ENCODE assay signal across 17 cellular contexts in genomic region chr10:17225823-17226222, GRCh38. TPM values are rescaled to one million over a fixed set of nuclear protein-coding genes. Genes with fewer than 3 reads are reported as not detected.
DNase-seq lines count a peak whose midpoint lies in the region; ATAC-seq and TF ChIP-seq lines count a peak whose summit lies in the region.
"Had no signal": no experiment of that assay in that cellular context is flagged by ENCODE, and none has a peak within 500 bp of the region (broad histone marks: within the 10 kb centered on the region; RNA-seq: fewer than 3 reads in every experiment).

No MANE protein-coding gene starts in this region.

- no peak overlapping the region for H3K4me3 ChIP-seq in CD4-positive, alpha-beta memory T cell (ENCODE audit: low read length in 2 of 2)
- H3K4me3 ChIP-seq in KMS-11 (IDR thresholded peaks at IDR 0.05; ENCODE audit: insufficient read depth, low read depth, low read length) (no peak overlapping the region), thoracic aorta (no peak overlapping the region)
- H3K4me3 ChIP-seq: GM23338 had no signal

- CTCF ChIA-PET in CD4-positive, alpha-beta memory T cell (lab: Charles Lee; ENCODE audit: partially characterized antibody), result interaction anchor here (1.3 to 7.9 kb wide), 3 partner anchors 20 to 25 kb away, joined by 3 to 46 read pairs (median 5); no protein-coding TSS in a partner anchor

- no peaks in the 10 kb centered on the region for H3K9me3 ChIP-seq in CD4-positive, alpha-beta memory T cell (ENCODE audit: control insufficient read depth in 1 of 2, low read length in 2 of 2)
- H3K9me3 ChIP-seq in thoracic aorta, result no peaks in the 10 kb centered on the region

- H3K9ac ChIP-seq in KMS-11, result no peak overlapping the region

- H2AFZ ChIP-seq in KMS-11 (ENCODE audit: low read depth), result no peak overlapping the region
- H2AFZ ChIP-seq: GM23338 had no signal

- H3K4me1 Mint-ChIP-seq in CD4-positive, alpha-beta memory T cell, result peaks cover 29 to 64% (median 39%) of the 10 kb centered on the region in 4 donors
- peaks cover 63% of the 10 kb centered on the region for H3K4me1 Mint-ChIP-seq in dendritic cell treated with granulocyte-macrophage colony-stimulating factor and Interleukin-4, amounts not matched to agents 40 ng/mL and 50 ng/mL, for 4 days (ENCODE audit: low read depth)
- H3K4me1 Mint-ChIP-seq in immature natural killer cell, result peaks cover 30 to 31% of the 10 kb centered on the region in 2 donors
- H3K4me1 Mint-ChIP-seq in stimulated activated naive CD8-positive, alpha-beta T cell treated with anti-CD3 and anti-CD28 coated beads, Interleukin-15, amount 100 ng/mL, for 72 hours, result peaks cover 34% of the 10 kb centered on the region

- H3K9me3 Mint-ChIP-seq in CD4-positive, alpha-beta memory T cell, result peaks cover 0 to 10% (median 0%) of the 10 kb centered on the region in 8 donors
- no peaks in the 10 kb centered on the region for H3K9me3 Mint-ChIP-seq in dendritic cell treated with granulocyte-macrophage colony-stimulating factor and Interleukin-4, amounts not matched to agents 40 ng/mL and 50 ng/mL, for 4 days
- no peaks in the 10 kb centered on the region for H3K9me3 Mint-ChIP-seq in immature natural killer cell
- H3K9me3 Mint-ChIP-seq in stimulated activated naive CD8-positive, alpha-beta T cell treated with anti-CD3 and anti-CD28 coated beads, Interleukin-15, amount 100 ng/mL, for 72 hours, result no peaks in the 10 kb centered on the region

- peak overlapping the region; percentile 30 to 99 (median 70) for H3K27ac Mint-ChIP-seq in CD4-positive, alpha-beta memory T cell
- peak overlapping the region; percentile 100 for H3K27ac Mint-ChIP-seq in dendritic cell treated with granulocyte-macrophage colony-stimulating factor and Interleukin-4, amounts not matched to agents 40 ng/mL and 50 ng/mL, for 4 days
- H3K27ac Mint-ChIP-seq in immature natural killer cell, result peak overlapping the region in 1 of 6 donors; percentile 43
- no peak overlapping the region for H3K27ac Mint-ChIP-seq in stimulated activated naive CD8-positive, alpha-beta T cell treated with anti-CD3 and anti-CD28 coated beads, Interleukin-15, amount 100 ng/mL, for 72 hours
- H3K27ac Mint-ChIP-seq: GM23338 had no signal

- H3K36me3 Mint-ChIP-seq in CD4-positive, alpha-beta memory T cell, result peaks cover 6 to 38% of the 10 kb centered on the region in 2 donors
- peaks cover 30% of the 10 kb centered on the region for H3K36me3 Mint-ChIP-seq in dendritic cell treated with granulocyte-macrophage colony-stimulating factor and Interleukin-4, amounts not matched to agents 40 ng/mL and 50 ng/mL, for 4 days (ENCODE audit: low read depth)
- no peaks in the 10 kb centered on the region for H3K36me3 Mint-ChIP-seq in immature natural killer cell

- POLR2A ChIA-PET in CD4-positive, alpha-beta memory T cell (lab: Charles Lee; ENCODE audit: partially characterized antibody), result interaction anchor here (0.6 to 15.7 kb wide), 3 partner anchors 10 to 22 kb away, joined by 3 to 483 read pairs (median 41); partner anchors contain the start of gene TRDMT1

- TF ChIP-seq CTCF in KMS-11 (conservative IDR thresholded peaks at IDR 0.05; ENCODE audit: low read depth, low read length) (no peak), thoracic aorta (IDR thresholded peaks at IDR 0.05) (no peak)

- no peak overlapping the region for H3K27ac ChIP-seq in CD4-positive, alpha-beta memory T cell (ENCODE audit: low read depth, low read length)
- H3K27ac ChIP-seq in KMS-11 (no peak overlapping the region), thoracic aorta (peak overlapping the region; percentile 98 to 99)

- H3K4me1 ChIP-seq in CD4-positive, alpha-beta memory T cell (ENCODE audit: insufficient read depth, low read length), result peaks cover 23% of the 10 kb centered on the region
- peaks cover 20% of the 10 kb centered on the region for H3K4me1 ChIP-seq in KMS-11 (ENCODE audit: low read depth, poor library complexity, severe bottlenecking)
- peaks cover 11 to 23% of the 10 kb centered on the region in 2 donors for H3K4me1 ChIP-seq in thoracic aorta (ENCODE audit: control insufficient read depth in 1 of 2, low read depth in 2 of 2)

- H3K27me3 Mint-ChIP-seq in CD4-positive, alpha-beta memory T cell, result no peaks in the 10 kb centered on the region
- H3K27me3 Mint-ChIP-seq in dendritic cell treated with granulocyte-macrophage colony-stimulating factor and Interleukin-4, amounts not matched to agents 40 ng/mL and 50 ng/mL, for 4 days, result no peaks in the 10 kb centered on the region
- H3K27me3 Mint-ChIP-seq in immature natural killer cell (ENCODE audit: low read depth in 3 of 3), result peaks cover 27 to 35% (median 27%) of the 10 kb centered on the region in 3 donors
- no peaks in the 10 kb centered on the region for H3K27me3 Mint-ChIP-seq in stimulated activated naive CD8-positive, alpha-beta T cell treated with anti-CD3 and anti-CD28 coated beads, Interleukin-15, amount 100 ng/mL, for 72 hours

- intact Hi-C loops in CD4-positive, alpha-beta memory T cell (cut with micrococcal nuclease), result no loop called here
- intact Hi-C loops in dendritic cell treated with granulocyte-macrophage colony-stimulating factor and Interleukin-4, amounts not matched to agents 40 ng/mL and 50 ng/mL, for 4 days (cut with micrococcal nuclease), result loop anchor here (10.0 kb wide), 1 partner anchor 131 kb away; no protein-coding TSS in a partner anchor

- no peak for DNase-seq in CD4-positive, alpha-beta memory T cell
- no peak for DNase-seq in thoracic aorta (ENCODE audit: low spot score)
- DNase-seq in immature natural killer cell, result no peak
- DNase-seq in stimulated activated naive CD8-positive, alpha-beta T cell treated with anti-CD3 and anti-CD28 coated beads, Interleukin-15, amount 100 ng/mL, for 72 hours, result no peak
- DNase-seq: ACHN; DND-41; HFFc6; NCI-H1048; NCI-H526 treated with DMSO at 0.1 percent for 48 hours; NK-92 treated with Interleukin-12 subunit alpha and Interleukin-12 subunit beta, amount 100 ng/mL, for 24 hours; RPMI8226; SIG-M5 had no signal

- H3K4me3 Mint-ChIP-seq in CD4-positive, alpha-beta memory T cell, result no peak overlapping the region
- peak overlapping the region; percentile 2 for H3K4me3 Mint-ChIP-seq in dendritic cell treated with granulocyte-macrophage colony-stimulating factor and Interleukin-4, amounts not matched to agents 40 ng/mL and 50 ng/mL, for 4 days
- no peak overlapping the region for H3K4me3 Mint-ChIP-seq in immature natural killer cell
- H3K4me3 Mint-ChIP-seq in stimulated activated naive CD8-positive, alpha-beta T cell treated with anti-CD3 and anti-CD28 coated beads, Interleukin-15, amount 100 ng/mL, for 72 hours, result no peak overlapping the region
- H3K4me3 Mint-ChIP-seq: GM23338 had no signal

- H4K20me1 ChIP-seq in KMS-11 (ENCODE audit: insufficient read depth), result peaks cover 7% of the 10 kb centered on the region

- peaks cover under 1% of the 10 kb centered on the region for H3K36me3 ChIP-seq in CD4-positive, alpha-beta memory T cell (ENCODE audit: insufficient read depth, low read length)
- peaks cover 4% of the 10 kb centered on the region; the same call in 1 of the 2 replicates for H3K36me3 ChIP-seq in KMS-11 (ENCODE audit: insufficient read depth)
- peaks cover 5% of the 10 kb centered on the region for H3K36me3 ChIP-seq in thoracic aorta

- H3K4me2 ChIP-seq in KMS-11, result peak overlapping the region; percentile 58; the same call in 1 of the 2 replicates

- H3K79me2 ChIP-seq in KMS-11 (ENCODE audit: insufficient read depth, low read depth), result peaks cover 35% of the 10 kb centered on the region

- no peaks in the 10 kb centered on the region for H3K27me3 ChIP-seq in CD4-positive, alpha-beta memory T cell (ENCODE audit: insufficient read depth, low read length)
- H3K27me3 ChIP-seq in KMS-11 (ENCODE audit: insufficient read depth, low read depth) (no peaks in the 10 kb centered on the region), thoracic aorta (replicated peaks; ENCODE audit: insufficient read depth) (no peaks in the 10 kb centered on the region)

- ATAC-seq in thoracic aorta (ENCODE audit: insufficient number of reproducible peaks, low FRiP score, low read depth) (no peak), HG02981 (IDR thresholded peaks at IDR 0.05; ENCODE audit: unreplicated experiment) (no peak)
- no peak for ATAC-seq in stimulated activated naive CD8-positive, alpha-beta T cell treated with anti-CD3 and anti-CD28 coated beads, Interleukin-15, amount 100 ng/mL, for 72 hours
- ATAC-seq: GM23338, HepG2 had no signal

RNA-seq across cellular contexts. Expression of gene VIM, which starts 2.2 kb away (rescaled TPM):
- 100 to 1,000 TPM; 657 to 677 TPM for total RNA-seq in CD4-positive, alpha-beta memory T cell
- 100 to 1,000 TPM; 309 to 696 TPM for polyA plus RNA-seq in CD4-positive, alpha-beta memory T cell
- total RNA-seq in thoracic aorta, result 1,000 to 10,000 TPM; 5,884 to 8,033 TPM
- 100 to 1,000 TPM in 2 of 3 donors, 10 to 100 TPM in 1; 61.5 to 183 (median 142) TPM for polyA plus RNA-seq in immature natural killer cell
- total RNA-seq: HepG2 had no signal
- polyA plus RNA-seq: HepG2 had no signal

RNA-seq across cellular contexts. Expression of gene TRDMT1, which starts 24.4 kb away (rescaled TPM):
- 10 to 100 TPM; 20.2 to 21.3 TPM for total RNA-seq in CD4-positive, alpha-beta memory T cell
- polyA plus RNA-seq in CD4-positive, alpha-beta memory T cell, result 1 to 10 TPM; 7.3 to 8.2 TPM
- total RNA-seq in thoracic aorta, result 10 to 100 TPM; 12.3 to 21.0 TPM
- 1 to 10 TPM; 1.4 to 7.8 (median 3.6) TPM for polyA plus RNA-seq in immature natural killer cell

Comparison
In these comparisons a context has a peak if more than half of its experiments do, and no peak if none do; other contexts are left out.
1. H3K27ac ChIP-seq: peak in thoracic aorta (2 of 2); none in CD4-positive, alpha-beta memory T cell (single experiment) and KMS-11 (single experiment).
2. H3K27ac Mint-ChIP-seq: peak in CD4-positive, alpha-beta memory T cell (7 of 7) and dendritic cell treated with granulocyte-macrophage colony-stimulating factor and Interleukin-4, amounts not matched to agents 40 ng/mL and 50 ng/mL, for 4 days (single experiment); none in stimulated activated naive CD8-positive, alpha-beta T cell treated with anti-CD3 and anti-CD28 coated beads, Interleukin-15, amount 100 ng/mL, for 72 hours (0 of 2).
3. RNA of gene VIM, which starts 2.2 kb away (total RNA-seq): 5,884 to 8,033 TPM in thoracic aorta; 657 to 677 TPM in CD4-positive, alpha-beta memory T cell; every median in the first group is over 4 times any median in the second.